Comparison of ENCODE assay signal across 15 cellular contexts in genomic region chr17:32206816-32207215, GRCh38. TPM values are rescaled to one million over a fixed set of nuclear protein-coding genes. Genes with fewer than 3 reads are reported as not detected.
"Had no signal": no experiment of that assay in that cellular context is flagged by ENCODE, and none has a peak within 500 bp of the region (broad histone marks: within the 10 kb centered on the region; RNA-seq: fewer than 3 reads in every experiment).

No MANE protein-coding gene starts in this region.

- H3K4me3 ChIP-seq: esophagus muscularis mucosa, gastrocnemius medialis, heart right ventricle, lung, ovary, sigmoid colon, thoracic aorta, upper lobe of right lung had no signal

- H3K27ac ChIP-seq: esophagus muscularis mucosa, gastrocnemius medialis, heart right ventricle, ovary, sigmoid colon, thoracic aorta, upper lobe of right lung had no signal

- H3K4me1 Mint-ChIP-seq: activated naive CD8-positive, alpha-beta T cell treated with anti-CD3 and anti-CD28 coated beads for 36 hours; naive B cell had no signal

- H3K27ac Mint-ChIP-seq: activated naive CD8-positive, alpha-beta T cell treated with anti-CD3 and anti-CD28 coated beads for 36 hours; naive B cell had no signal

- H3K27me3 Mint-ChIP-seq: activated CD4-positive, alpha-beta T cell treated with anti-CD3 and anti-CD28 coated beads, Interleukin-2, amount 10 ng/mL, durations not matched to agents 7 days and 5 days; activated naive CD8-positive, alpha-beta T cell treated with anti-CD3 and anti-CD28 coated beads for 36 hours; naive B cell had no signal

- H3K36me3 ChIP-seq: ovary had no signal

- DNase-seq: activated CD4-positive, alpha-beta T cell treated with anti-CD3 and anti-CD28 coated beads, Interleukin-2, amount 10 ng/mL, durations not matched to agents 7 days and 5 days; activated CD4-positive, CD25-positive, alpha-beta regulatory T cell; activated CD8-positive, alpha-beta memory T cell treated with anti-CD3 and anti-CD28 coated beads, Interleukin-2, amount 50 U/mL, for 48 hours; activated naive CD8-positive, alpha-beta T cell treated with anti-CD3 and anti-CD28 coated beads for 36 hours; aorta; gastrocnemius medialis; heart right ventricle; naive B cell; ovary; sigmoid colon; stimulated activated CD4-positive, alpha-beta T cell treated with anti-CD3 and anti-CD28 coated beads, Interleukin-1b, Interleukin-23, amount 100 ng/mL, for 48 hours; upper lobe of right lung had no signal

- H3K9me3 ChIP-seq: esophagus muscularis mucosa, gastrocnemius medialis, heart right ventricle, ovary, sigmoid colon, thoracic aorta, upper lobe of right lung had no signal

- H3K27me3 ChIP-seq: esophagus muscularis mucosa, gastrocnemius medialis, heart right ventricle, ovary, sigmoid colon, upper lobe of right lung had no signal

- H3K9me3 Mint-ChIP-seq: activated CD4-positive, alpha-beta T cell treated with anti-CD3 and anti-CD28 coated beads, Interleukin-2, amount 10 ng/mL, durations not matched to agents 7 days and 5 days; activated naive CD8-positive, alpha-beta T cell treated with anti-CD3 and anti-CD28 coated beads for 36 hours; naive B cell had no signal

- H3K4me3 Mint-ChIP-seq: activated CD4-positive, alpha-beta T cell treated with anti-CD3 and anti-CD28 coated beads, Interleukin-2, amount 10 ng/mL, durations not matched to agents 7 days and 5 days; activated naive CD8-positive, alpha-beta T cell treated with anti-CD3 and anti-CD28 coated beads for 36 hours; naive B cell had no signal

- H3K4me1 ChIP-seq: esophagus muscularis mucosa, gastrocnemius medialis, heart right ventricle, sigmoid colon, upper lobe of right lung had no signal

RNA-seq across cellular contexts. Expression of gene RHBDL3, which starts 58.8 kb away (rescaled TPM):
- total RNA-seq: gastrocnemius medialis had no signal
- polyA plus RNA-seq: aorta had no signal
